Comparison of ENCODE assay signal across 17 cellular contexts in the genomic region with DNA sequence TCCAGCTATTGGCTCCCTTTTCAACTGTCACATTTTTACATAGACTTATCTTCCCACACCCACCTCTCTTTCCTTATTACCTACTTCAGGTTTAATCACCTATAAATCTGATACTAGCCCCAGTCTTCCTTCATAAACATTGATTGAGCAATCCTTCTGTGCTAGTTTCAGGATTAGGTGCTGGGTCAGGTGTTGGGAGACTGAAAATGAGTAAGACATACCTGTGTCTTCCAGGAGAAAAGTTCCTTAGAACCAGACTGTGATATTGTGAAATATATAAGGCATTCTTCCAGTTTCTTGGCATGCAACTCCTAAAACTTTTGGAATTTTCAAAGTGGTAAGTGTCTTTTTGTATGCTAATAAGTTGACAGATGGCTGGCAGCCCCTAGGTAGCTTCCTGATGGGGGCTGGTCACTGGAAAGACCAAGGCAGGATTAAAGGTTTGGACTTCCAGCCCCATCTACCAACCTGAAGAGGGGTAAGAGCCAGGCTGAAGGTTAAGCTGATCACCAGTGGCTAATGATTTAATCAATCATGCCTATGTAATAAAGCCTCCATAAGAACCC. TPM values are rescaled to one million over a fixed set of nuclear protein-coding genes. Genes with fewer than 3 reads are reported as not detected.
A peak's percentile ranks its signal among the peaks of the same experiment; 100 is the strongest.
DNase-seq lines count a peak whose midpoint lies in the region; ATAC-seq and TF ChIP-seq lines count a peak whose summit lies in the region.
"Had no signal": no experiment of that assay in that cellular context is flagged by ENCODE, and none has a peak within 500 bp of the region (broad histone marks: within the 10 kb centered on the region; RNA-seq: fewer than 3 reads in every experiment).

No MANE protein-coding gene starts in this region.

- H2AFZ ChIP-seq in PC-3 (ENCODE audit: low read length) = no peak overlapping the region
- H2AFZ ChIP-seq in neural progenitor cell (replicated peaks) = no peak overlapping the region

- H3K27me3 Mint-ChIP-seq in Calu3 (ENCODE audit: unreplicated experiment) (no peaks in the 10 kb centered on the region), neural progenitor cell (ENCODE audit: insufficient read depth, low read depth) (peaks cover 6% of the 10 kb centered on the region)
- H3K27me3 Mint-ChIP-seq in naive thymus-derived CD4-positive, alpha-beta T cell = no peaks in the 10 kb centered on the region

- H3K4me3 Mint-ChIP-seq in Calu3 (ENCODE audit: low read depth, unreplicated experiment) (no peak overlapping the region), neural progenitor cell (no peak overlapping the region)
- peak overlapping the region in 1 of 10 donors; percentile 3 for H3K4me3 Mint-ChIP-seq in naive thymus-derived CD4-positive, alpha-beta T cell
- H3K4me3 Mint-ChIP-seq: T-helper 1 cell treated with Interleukin-12 subunit alpha and Interleukin-12 subunit beta and Interleukin-4 antibody, amounts not matched to agents 30 μg/mL and 1 μg/mL, for 36 hours had no signal

- TF ChIP-seq CTCF in Calu3 (IDR thresholded peaks at IDR 0.05; ENCODE audit: unreplicated experiment) (no peak), PC-3 (conservative IDR thresholded peaks at IDR 0.05; ENCODE audit: low read depth, low read length) (no peak), epithelial cell of esophagus (IDR thresholded peaks at IDR 0.05; ENCODE audit: insufficient read depth, low read depth, low read length, missing control alignments) (no peak), neural progenitor cell (IDR thresholded peaks at IDR 0.05) (no peak)

- peak overlapping the region; percentile 52 for H3K27ac Mint-ChIP-seq in Calu3 (ENCODE audit: unreplicated experiment)
- no peak overlapping the region for H3K27ac Mint-ChIP-seq in neural progenitor cell
- no peak overlapping the region for H3K27ac Mint-ChIP-seq in naive thymus-derived CD4-positive, alpha-beta T cell
- H3K27ac Mint-ChIP-seq: T-helper 1 cell treated with Interleukin-12 subunit alpha and Interleukin-12 subunit beta and Interleukin-4 antibody, amounts not matched to agents 30 μg/mL and 1 μg/mL, for 36 hours had no signal

- H3K79me2 ChIP-seq in PC-3 (ENCODE audit: low read length) = peaks cover 83% of the 10 kb centered on the region
- H3K79me2 ChIP-seq in neural progenitor cell (ENCODE audit: low read depth) = peaks cover 88% of the 10 kb centered on the region

- BruUV-seq in Calu3 (replicated peaks; lab: Mats Ljungman, UMichigan) (no TSS peak), PC-3 (replicated peaks; lab: Mats Ljungman, UMichigan) (no TSS peak)

- H3K9me3 ChIP-seq in PC-3 (ENCODE audit: low read length) = no peaks in the 10 kb centered on the region
- no peaks in the 10 kb centered on the region for H3K9me3 ChIP-seq in neural progenitor cell (ENCODE audit: low read depth)
- no peaks in the 10 kb centered on the region for H3K9me3 ChIP-seq in naive thymus-derived CD4-positive, alpha-beta T cell (ENCODE audit: control insufficient read depth in 2 of 3, low read length in 3 of 3)
- H3K9me3 ChIP-seq: right atrium auricular region had no signal

- H3K9ac ChIP-seq in PC-3 (ENCODE audit: low read length) = no peak overlapping the region
- no peak overlapping the region for H3K9ac ChIP-seq in neural progenitor cell

- 0 out of 2 replicates have a peak overlapping the region, but pooled peaks have one; percentile 10 for H3K27ac ChIP-seq in PC-3 (ENCODE audit: low read length)
- no peak overlapping the region for H3K27ac ChIP-seq in neural progenitor cell
- no peak overlapping the region for H3K27ac ChIP-seq in naive thymus-derived CD4-positive, alpha-beta T cell (ENCODE audit: low read depth, low read length)
- H3K27ac ChIP-seq: right atrium auricular region had no signal

- H3F3A ChIP-seq in PC-3 (ENCODE audit: low read length, unreplicated experiment) (no peaks in the 10 kb centered on the region), neural progenitor cell (ENCODE audit: low read depth) (peaks cover 15% of the 10 kb centered on the region)

- no peak overlapping the region for H3K4me3 ChIP-seq in PC-3 (ENCODE audit: low read length)
- H3K4me3 ChIP-seq in epithelial cell of esophagus (ENCODE audit: low read length) = no peak overlapping the region
- no peak overlapping the region for H3K4me3 ChIP-seq in neural progenitor cell
- no peak overlapping the region for H3K4me3 ChIP-seq in naive thymus-derived CD4-positive, alpha-beta T cell (ENCODE audit: low read length)
- H3K4me3 ChIP-seq: right atrium auricular region had no signal

- H3K9me3 Mint-ChIP-seq in Calu3 (ENCODE audit: low read depth, unreplicated experiment) (no peaks in the 10 kb centered on the region), neural progenitor cell (peaks cover 9% of the 10 kb centered on the region)
- H3K9me3 Mint-ChIP-seq in naive thymus-derived CD4-positive, alpha-beta T cell = peaks cover 0 to 2% (median 0%) of the 10 kb centered on the region in 11 donors
- H3K9me3 Mint-ChIP-seq: T-helper 1 cell treated with Interleukin-12 subunit alpha and Interleukin-12 subunit beta and Interleukin-4 antibody, amounts not matched to agents 30 μg/mL and 1 μg/mL, for 36 hours had no signal

- H3K4me1 ChIP-seq in PC-3 (ENCODE audit: insufficient read depth, low read length) = peaks cover 23% of the 10 kb centered on the region
- H3K4me1 ChIP-seq in neural progenitor cell = peaks cover 24% of the 10 kb centered on the region
- peaks cover 12 to 17% of the 10 kb centered on the region in 2 donors for H3K4me1 ChIP-seq in naive thymus-derived CD4-positive, alpha-beta T cell (ENCODE audit: control insufficient read depth in 2 of 2, insufficient read depth in 2 of 2, low read length in 2 of 2)

- no peaks in the 10 kb centered on the region for H3K9me2 ChIP-seq in PC-3 (replicated peaks; ENCODE audit: low read length)

- intact Hi-C loops in Calu3 (cut with micrococcal nuclease; ENCODE audit: unreplicated experiment) = no loop called here
- intact Hi-C loops in PC-3 (cut with micrococcal nuclease) = no loop called here
- intact Hi-C loops in naive thymus-derived CD4-positive, alpha-beta T cell (cut with micrococcal nuclease) = no loop called here

- H3K36me3 ChIP-seq in PC-3 (ENCODE audit: low read depth, low read length) (no peaks in the 10 kb centered on the region), neural progenitor cell (no peaks in the 10 kb centered on the region)
- peaks cover 0 to 11% (median 0%) of the 10 kb centered on the region in 3 experiments for H3K36me3 ChIP-seq in naive thymus-derived CD4-positive, alpha-beta T cell (ENCODE audit: control insufficient read depth in 2 of 3, insufficient read depth in 3 of 3, low read length in 3 of 3)
- H3K36me3 ChIP-seq: right atrium auricular region had no signal

- ATAC-seq in PC-3 = no peak
- no peak for ATAC-seq in GM21576 (IDR thresholded peaks at IDR 0.05; ENCODE audit: unreplicated experiment)
- no peak for ATAC-seq in naive thymus-derived CD4-positive, alpha-beta T cell

- CTCF ChIA-PET in Calu3 (lab: Charles Lee) = interaction anchor here (1.0 to 1.5 kb wide), 2 partner anchors 40 to 50 kb away, joined by 3 read pairs; no protein-coding TSS in a partner anchor
- CTCF ChIA-PET in PC-3 (lab: Charles Lee) = no interaction called here
- CTCF ChIA-PET in naive thymus-derived CD4-positive, alpha-beta T cell (lab: Charles Lee) = no interaction called here

- DNase-seq in Calu3 (no peak), PC-3 (peak; percentile 62), epithelial cell of esophagus (ENCODE audit: low read depth) (peak; percentile 95), neural progenitor cell (ENCODE audit: low spot score) (no peak), NCI-H2081 treated with DMSO at 0.1 percent for 48 hours (lab: John Stamatoyannopoulos, UW) (no peak), NOMO-1 treated with DMSO at 0.1 percent for 48 hours (lab: John Stamatoyannopoulos, UW; ENCODE audit: unreplicated experiment) (no peak)
- no peak for DNase-seq in naive thymus-derived CD4-positive, alpha-beta T cell
- DNase-seq: central memory CD4-positive, alpha-beta T cell; GOT3; mesenchymal stem cell; NCI-H1694 treated with DMSO at 0.1 percent for 48 hours; RPMI8226; stimulated activated CD4-positive, alpha-beta T cell treated with anti-CD3 and anti-CD28 coated beads, Interleukin-2, amount 100 ng/mL, for 24 hours; substantia nigra had no signal

- H3K36me3 Mint-ChIP-seq in Calu3 (ENCODE audit: insufficient read depth, unreplicated experiment) (peaks cover 18% of the 10 kb centered on the region), neural progenitor cell (peaks cover 22% of the 10 kb centered on the region)
- H3K36me3 Mint-ChIP-seq in naive thymus-derived CD4-positive, alpha-beta T cell = peaks cover 0 to 18% (median 5%) of the 10 kb centered on the region in 5 donors

- H3K4me2 ChIP-seq in PC-3 (ENCODE audit: low read length) = peak overlapping the region; percentile 20; the same call in 1 of the 2 replicates
- H3K4me2 ChIP-seq in neural progenitor cell = peak overlapping the region; percentile 36

- H4K20me1 ChIP-seq in PC-3 (ENCODE audit: low read length) = peaks cover 19% of the 10 kb centered on the region; the same call in 1 of the 2 replicates
- peaks cover 10% of the 10 kb centered on the region for H4K20me1 ChIP-seq in neural progenitor cell (ENCODE audit: low read depth)

- H3K4me1 Mint-ChIP-seq in Calu3 (ENCODE audit: low read depth, unreplicated experiment) (peaks cover 9% of the 10 kb centered on the region), neural progenitor cell (peaks cover 20% of the 10 kb centered on the region)
- H3K4me1 Mint-ChIP-seq in naive thymus-derived CD4-positive, alpha-beta T cell = peaks cover 29 to 72% (median 64%) of the 10 kb centered on the region in 7 donors

- H3K27me3 ChIP-seq in PC-3 (ENCODE audit: low read length) (no peaks in the 10 kb centered on the region), neural progenitor cell (no peaks in the 10 kb centered on the region)
- H3K27me3 ChIP-seq in naive thymus-derived CD4-positive, alpha-beta T cell (ENCODE audit: control insufficient read depth in 2 of 2, insufficient read depth in 2 of 2, low read length in 2 of 2) = no peaks in the 10 kb centered on the region
- H3K27me3 ChIP-seq: right atrium auricular region had no signal

- POLR2A ChIA-PET in PC-3 (lab: Charles Lee; ENCODE audit: unreplicated experiment) = no interaction called here
- POLR2A ChIA-PET in naive thymus-derived CD4-positive, alpha-beta T cell (lab: Charles Lee) = interaction anchor here (0.9 kb wide), 1 partner anchor 685 kb away, joined by 3 read pairs; no protein-coding TSS in a partner anchor

RNA-seq across cellular contexts. Expression of a gene that starts 4.6 kb away (rescaled TPM):
- total RNA-seq in Calu3 (2022) = 28.8 and 34.2 TPM in 2 replicates
- total RNA-seq in PC-3 (2014; rRNA removed) = 18.1 and 23.0 TPM in 2 replicates
- total RNA-seq in neural progenitor cell (ENCODE audit: low replicate concordance) = 34.0 and 49.0 TPM in 2 replicates
- 10 to 100 TPM; 15.1 to 29.7 (median 25.3) TPM for total RNA-seq in naive thymus-derived CD4-positive, alpha-beta T cell
- polyA plus RNA-seq in naive thymus-derived CD4-positive, alpha-beta T cell = 10 to 100 TPM; 17.5 to 23.7 TPM

Comparison
In these comparisons a context has a peak if more than half of its experiments do, and no peak if none do; other contexts are left out.
1. DNase-seq: peak in PC-3 (single experiment) and epithelial cell of esophagus (single experiment); none in Calu3 (single experiment), neural progenitor cell (single experiment), NCI-H2081 treated with DMSO at 0.1 percent for 48 hours (single experiment), NOMO-1 treated with DMSO at 0.1 percent for 48 hours (single experiment) and naive thymus-derived CD4-positive, alpha-beta T cell (0 of 9).